ENCODE assay signal across 1 cellular context in the genomic region with DNA sequence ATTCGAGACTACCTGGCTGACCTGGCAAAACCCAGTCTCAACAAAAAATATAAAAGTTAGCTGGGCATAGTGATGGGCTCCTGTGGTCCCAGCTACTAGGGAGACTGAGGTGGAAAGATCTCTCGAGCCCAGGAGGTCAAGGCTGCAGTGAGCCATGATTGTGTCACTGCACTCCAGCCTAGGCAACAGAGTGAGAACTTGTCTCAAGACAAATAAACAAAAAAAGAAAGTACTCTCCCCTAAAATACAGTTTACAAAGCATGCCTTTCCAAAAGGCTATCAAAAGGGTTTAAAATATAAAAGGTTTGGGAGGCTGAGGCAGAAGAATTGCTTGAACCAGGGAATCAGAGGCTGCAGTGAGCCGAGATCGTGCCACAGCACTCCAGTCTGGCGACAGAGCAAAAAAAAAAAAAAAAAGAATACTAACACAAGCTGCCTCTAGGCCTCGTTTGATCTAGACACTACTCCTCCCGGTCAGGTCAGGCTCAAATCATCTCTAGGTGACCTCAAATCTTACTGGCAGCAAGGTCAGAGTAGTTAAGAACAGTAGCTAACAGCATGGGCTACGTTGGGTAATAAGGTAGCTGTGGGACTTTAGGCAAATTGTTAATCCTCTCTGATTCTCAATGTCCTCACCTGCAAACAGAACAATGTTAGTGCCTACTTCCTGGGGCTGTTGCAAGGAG.
TF ChIP-seq lines count a peak whose summit lies in the region.

No MANE protein-coding gene starts in this region.

TF ChIP-seq in H1, 55 proteins besides CTCF, POLR2A, EP300 and RAD21:
- TF ChIP-seq BACH1 (IDR thresholded peaks at IDR 0.05; ENCODE audit: low read length) (no peak), SIX5 (IDR thresholded peaks at IDR 0.05; ENCODE audit: low read depth, low read length) (no peak), TAF1 (IDR thresholded peaks at IDR 0.05; ENCODE audit: low read depth, low read length) (no peak), ZNF274 (IDR thresholded peaks at IDR 0.05; ENCODE audit: borderline replicate concordance, extremely low read depth, low read length) (no peak), RFX5 (IDR thresholded peaks at IDR 0.05; ENCODE audit: borderline replicate concordance, low read depth, low read length) (no peak), EZH2 (IDR thresholded peaks at IDR 0.05; ENCODE audit: low read depth, low read length, severe bottlenecking) (no peak), TBP (IDR thresholded peaks at IDR 0.05; ENCODE audit: low read depth, low read length) (no peak), GTF2F1 (IDR thresholded peaks at IDR 0.05; ENCODE audit: borderline replicate concordance, low read depth, low read length) (no peak)
